In genomic region chr20:1185316-1185741, GRCh38 we compare ENCODE assay signal across 8 cellular contexts. TPM values are rescaled to one million over a fixed set of nuclear protein-coding genes. Genes with fewer than 3 reads are reported as not detected.
DNase-seq lines count a peak whose midpoint lies in the region; TF ChIP-seq lines count a peak whose summit lies in the region.

No MANE protein-coding gene starts in this region.

- TF ChIP-seq CTCF in GM06990 (IDR thresholded peaks at IDR 0.05; ENCODE audit: insufficient read depth, low read length, poor library complexity, severe bottlenecking) (no peak), endodermal cell (conservative IDR thresholded peaks at IDR 0.05) (no peak)

- no peak overlapping the region for H3K9ac ChIP-seq in endodermal cell (ENCODE audit: extremely low read depth, low read length, poor library complexity, severe bottlenecking)

- H3K27me3 Mint-ChIP-seq in endodermal cell (ENCODE audit: insufficient read depth) = peaks cover 49% of the 10 kb centered on the region

- H3K9me3 ChIP-seq in endodermal cell (ENCODE audit: control insufficient read depth, low read length) (no peaks in the 10 kb centered on the region), neuron (ENCODE audit: low read length) (peaks cover 3% of the 10 kb centered on the region)

- H3K27ac Mint-ChIP-seq in endodermal cell = no peak overlapping the region

- no peaks in the 10 kb centered on the region for H3K9me3 Mint-ChIP-seq in endodermal cell

- WGBS in endodermal cell (ENCODE audit: insufficient coverage in 1 of 2, insufficient read length in 1 of 2), 2 experiments = 0% methylated on average over 41 of the region's 54 CpGs; no CpG with 5 or more reads in 1 of the 2 experiments

- no peaks in the 10 kb centered on the region for H3K4me1 Mint-ChIP-seq in endodermal cell

- peak overlapping the region; percentile 62 for H3K4me3 Mint-ChIP-seq in endodermal cell

- peaks cover 5% of the 10 kb centered on the region for H3K4me1 ChIP-seq in endodermal cell (ENCODE audit: control insufficient read depth, insufficient read depth, low read length)
- peaks cover 15% of the 10 kb centered on the region for H3K4me1 ChIP-seq in neuron (ENCODE audit: insufficient read depth, low read length)

- no peak overlapping the region for H3K27ac ChIP-seq in endodermal cell (ENCODE audit: low read depth, low read length)

- H3K27me3 ChIP-seq in GM06990 (replicated peaks; ENCODE audit: control insufficient read depth, insufficient read depth, low read length) = peaks cover 4% of the 10 kb centered on the region; the same call in 1 of the 2 replicates
- H3K27me3 ChIP-seq in endodermal cell (ENCODE audit: control insufficient read depth, insufficient read depth, low read length, poor library complexity, severe bottlenecking) = peaks cover 44% of the 10 kb centered on the region
- no peaks in the 10 kb centered on the region for H3K27me3 ChIP-seq in neuron (ENCODE audit: insufficient read depth, low read length)

- peaks cover 3% of the 10 kb centered on the region for H3K36me3 Mint-ChIP-seq in endodermal cell (ENCODE audit: low read depth)

- H3K36me3 ChIP-seq in GM06990 (ENCODE audit: control insufficient read depth, insufficient read depth, low read length) (no peaks in the 10 kb centered on the region), endodermal cell (ENCODE audit: control insufficient read depth, insufficient read depth, low read length) (no peaks in the 10 kb centered on the region), neuron (ENCODE audit: insufficient read depth, low read length) (no peaks in the 10 kb centered on the region)

- peak overlapping the region; percentile 59 for H2AFZ ChIP-seq in neuron (ENCODE audit: low read depth, low read length)

- DNase-seq in GM06990 (ENCODE audit: extremely low read depth, insufficient read length) = no peak
- DNase-seq in NCI-H69 (lab: John Stamatoyannopoulos, UW) = peak; percentile 53
- DNase-seq in endodermal cell = no peak
- no peak for DNase-seq in NCI-H1436 (lab: John Stamatoyannopoulos, UW)
- no peak for DNase-seq in cerebellar nuclear complex (lab: John Stamatoyannopoulos, UW)
- no peak for DNase-seq in COLO829 (ENCODE audit: low spot score)
- no peak for DNase-seq in NCI-H187 treated with DMSO at 0.1 percent for 48 hours (lab: John Stamatoyannopoulos, UW)

- peak overlapping the region; percentile 42 for H3K4me3 ChIP-seq in GM06990 (replicated peaks; ENCODE audit: low read depth, low read length)
- H3K4me3 ChIP-seq in endodermal cell (ENCODE audit: low read length) = peak overlapping the region; percentile 45
- H3K4me3 ChIP-seq in neuron (ENCODE audit: low read length) = peak overlapping the region; percentile 49

RNA-seq across cellular contexts. Expression of gene TMEM74B, which starts 0.5 kb away (rescaled TPM):
- total RNA-seq in endodermal cell = 1 to 10 TPM; 3.1 to 4.3 TPM
- 6.1 TPM for polyA plus RNA-seq in endodermal cell (2013, experiment 1 of 2)
- polyA plus RNA-seq in endodermal cell (2013, experiment 2 of 2) = 5.4 TPM

RNA-seq across cellular contexts. Expression of gene C20orf202, which starts 17.9 kb away (rescaled TPM):
- not detected for total RNA-seq in endodermal cell
- polyA plus RNA-seq in endodermal cell (2013, experiment 1 of 2) = 0.14 TPM
- not detected for polyA plus RNA-seq in endodermal cell (2013, experiment 2 of 2)

RNA-seq across cellular contexts. Expression of gene RAD21L1, which starts 40.5 kb away (rescaled TPM):
- 1 to 10 TPM in 1 of 2 donors, not detected in 1; 1.4 TPM for total RNA-seq in endodermal cell
- polyA plus RNA-seq in endodermal cell (2013, experiment 1 of 2) = not detected
- not detected for polyA plus RNA-seq in endodermal cell (2013, experiment 2 of 2)
